In genomic region chr10:44372181-44372580, GRCh38 we compare ENCODE assay signal across 17 cellular contexts. TPM values are rescaled to one million over a fixed set of nuclear protein-coding genes. Genes with fewer than 3 reads are reported as not detected.
A peak's percentile ranks its signal among the peaks of the same experiment; 100 is the strongest.
DNase-seq lines count a peak whose midpoint lies in the region; ATAC-seq and TF ChIP-seq lines count a peak whose summit lies in the region.
"Had no signal": no experiment of that assay in that cellular context is flagged by ENCODE, and none has a peak within 500 bp of the region (broad histone marks: within the 10 kb centered on the region; RNA-seq: fewer than 3 reads in every experiment).

No MANE protein-coding gene starts in this region.

- no peak for TF ChIP-seq RAD21 in SK-N-SH (IDR thresholded peaks at IDR 0.05; ENCODE audit: low read length)

- TF ChIP-seq POLR2A in spleen (IDR thresholded peaks at IDR 0.05): no peak

- H3K79me2 ChIP-seq in GM23338 (replicated peaks; ENCODE audit: insufficient read depth): peaks cover 11% of the 10 kb centered on the region; the same call in 1 of the 2 replicates
- 0 out of 2 replicates have a peak, but pooled peaks cover under 1% of the 10 kb centered on the region for H3K79me2 ChIP-seq in SK-N-SH (ENCODE audit: insufficient read depth)

- H3K27me3 ChIP-seq in GM23338 (ENCODE audit: insufficient read depth) (no peaks in the 10 kb centered on the region), HUES48 (ENCODE audit: control insufficient read depth, insufficient read depth, low read length) (no peaks in the 10 kb centered on the region), spleen (replicated peaks in 1 of 7) (no peaks in the 10 kb centered on the region), SK-N-SH (ENCODE audit: insufficient read depth) (no peaks in the 10 kb centered on the region)
- H3K27me3 ChIP-seq: BLaER1 had no signal

- H3K9ac ChIP-seq in HUES48 (ENCODE audit: low read depth, low read length) (no peak overlapping the region), SK-N-SH (no peak overlapping the region)
- H3K9ac ChIP-seq: BLaER1 had no signal

- peak overlapping the region; percentile 34 for H3K4me2 ChIP-seq in GM23338
- no peak overlapping the region for H3K4me2 ChIP-seq in SK-N-SH
- H3K4me2 ChIP-seq: BLaER1 had no signal

- intact Hi-C loops in spleen (cut with DNase I; ENCODE audit: low total_unique reads): no loop called here

- H3K27me3 Mint-ChIP-seq in GM23338 (ENCODE audit: insufficient read depth, low read depth, poor library complexity) (peaks cover 23% of the 10 kb centered on the region), chondrocyte (ENCODE audit: low read depth) (no peaks in the 10 kb centered on the region)

- ATAC-seq in GM23338: no peak

- H3K4me3 Mint-ChIP-seq in GM23338 (no peak overlapping the region), chondrocyte (ENCODE audit: unreplicated experiment) (no peak overlapping the region)
- H3K4me3 Mint-ChIP-seq: CD14-positive monocyte; CD4-positive, alpha-beta memory T cell had no signal

- no peaks in the 10 kb centered on the region for H4K20me1 ChIP-seq in GM23338 (replicated peaks; ENCODE audit: insufficient read depth)
- no peaks in the 10 kb centered on the region for H4K20me1 ChIP-seq in SK-N-SH (ENCODE audit: insufficient read depth)
- H4K20me1 ChIP-seq: BLaER1 had no signal

- H3K4me1 ChIP-seq in GM23338 (ENCODE audit: insufficient read depth): peaks cover 44% of the 10 kb centered on the region
- H3K4me1 ChIP-seq in HUES48 (ENCODE audit: control insufficient read depth, insufficient read depth, low read length): peaks cover 30% of the 10 kb centered on the region
- H3K4me1 ChIP-seq in spleen: no peaks in the 10 kb centered on the region
- no peaks in the 10 kb centered on the region for H3K4me1 ChIP-seq in SK-N-SH (ENCODE audit: control insufficient read depth in 1 of 2, insufficient read depth in 2 of 2, low read depth in 1 of 2, low read length in 1 of 2)

- H3K27ac ChIP-seq in GM23338 (ENCODE audit: low read depth) (peak overlapping the region; percentile 96), HUES48 (ENCODE audit: low read depth, low read length) (peak overlapping the region; percentile 93), spleen (no peak overlapping the region), SK-N-SH (ENCODE audit: low read depth in 2 of 2, low read length in 1 of 2) (no peak overlapping the region)
- H3K27ac ChIP-seq: BLaER1 had no signal

- no peak overlapping the region for H3K4me3 ChIP-seq in GM23338
- no peak overlapping the region for H3K4me3 ChIP-seq in HUES48 (ENCODE audit: low read depth, low read length)
- no peak overlapping the region for H3K4me3 ChIP-seq in spleen
- H3K4me3 ChIP-seq in SK-N-SH (ENCODE audit: low read depth in 2 of 2, low read length in 1 of 2): no peak overlapping the region
- H3K4me3 ChIP-seq: BLaER1, HAP-1 had no signal

- 88 to 97% (median 90%) methylated on average over 5 of the region's 5 CpGs for WGBS in spleen, 5 donors
- WGBS in SK-N-SH (ENCODE audit: low lambda C conversion rate): 21% methylated on average over 5 of the region's 5 CpGs

- no peaks in the 10 kb centered on the region for H3K9me3 ChIP-seq in HUES48 (ENCODE audit: control insufficient read depth, insufficient read depth, low read length)
- no peaks in the 10 kb centered on the region for H3K9me3 ChIP-seq in spleen
- no peaks in the 10 kb centered on the region for H3K9me3 ChIP-seq in SK-N-SH
- H3K9me3 ChIP-seq: BLaER1, HAP-1 had no signal

- H3K4me1 Mint-ChIP-seq in GM23338 (peaks cover 64% of the 10 kb centered on the region), chondrocyte (ENCODE audit: low read depth) (peaks cover 6% of the 10 kb centered on the region)

- no peak for TF ChIP-seq EP300 in SK-N-SH (IDR thresholded peaks at IDR 0.05; ENCODE audit: borderline replicate concordance in 1 of 2, low read depth in 1 of 2, low read length in 1 of 2)

- POLR2A ChIA-PET in SK-N-SH (lab: Yijun Ruan, JAX): no interaction called here

- H3K9me2 ChIP-seq in GM23338 (ENCODE audit: insufficient read depth) (no peaks in the 10 kb centered on the region), SK-N-SH (no peaks in the 10 kb centered on the region)

- TF ChIP-seq CTCF in GM23338 (conservative IDR thresholded peaks at IDR 0.05; ENCODE audit: low read depth in 2 of 2) (no peak), chondrocyte (IDR thresholded peaks at IDR 0.05) (no peak), spleen (IDR thresholded peaks at IDR 0.05 in 8 of 11, conservative IDR thresholded peaks at IDR 0.05 in 3 of 11) (no peak), SK-N-SH (IDR thresholded peaks at IDR 0.05) (no peak)

- H3F3A ChIP-seq in GM23338 (replicated peaks; ENCODE audit: low read depth) (peaks cover 21% of the 10 kb centered on the region), SK-N-SH (replicated peaks; ENCODE audit: insufficient read depth) (no peaks in the 10 kb centered on the region)

- H3K36me3 Mint-ChIP-seq in GM23338 (ENCODE audit: low read depth): peaks cover 81% of the 10 kb centered on the region
- peaks cover 6% of the 10 kb centered on the region for H3K36me3 Mint-ChIP-seq in chondrocyte (ENCODE audit: low read depth)
- H3K36me3 Mint-ChIP-seq: CD14-positive monocyte; CD4-positive, alpha-beta memory T cell had no signal

- peaks cover 9% of the 10 kb centered on the region for H3K36me3 ChIP-seq in GM23338 (ENCODE audit: insufficient read depth)
- peaks cover 46% of the 10 kb centered on the region for H3K36me3 ChIP-seq in HUES48 (ENCODE audit: control insufficient read depth, insufficient read depth, low read length)
- peaks cover 0 to 63% (median 6%) of the 10 kb centered on the region in 6 donors for H3K36me3 ChIP-seq in spleen
- H3K36me3 ChIP-seq in SK-N-SH (replicated peaks in 1 of 2; ENCODE audit: control insufficient read depth in 1 of 2, insufficient read depth in 2 of 2, low read length in 1 of 2): peaks cover 0 to 6% of the 10 kb centered on the region in 2 experiments
- H3K36me3 ChIP-seq: BLaER1, HAP-1 had no signal

- no peaks in the 10 kb centered on the region; the same call in 2 of the 3 replicates for H3K9me3 Mint-ChIP-seq in GM23338
- no peaks in the 10 kb centered on the region for H3K9me3 Mint-ChIP-seq in chondrocyte (ENCODE audit: low read depth)
- H3K9me3 Mint-ChIP-seq: CD4-positive, alpha-beta memory T cell had no signal

- DNase-seq in GM23338 (ENCODE audit: low spot score): no peak
- peak; percentile 37 for DNase-seq in chondrocyte (ENCODE audit: low spot score)
- peak; percentile 68 for DNase-seq in spleen
- no peak for DNase-seq in NCI-H1105 treated with DMSO at 0.1 percent for 48 hours (lab: John Stamatoyannopoulos, UW)
- DNase-seq in SK-N-SH: no peak
- no peak for DNase-seq in SW480 (ENCODE audit: low spot score)
- DNase-seq: 8988T; CD4-positive, alpha-beta memory T cell; DMS153; DMS79; GDM1; GOT3 had no signal

- CTCF ChIA-PET in SK-N-SH (lab: Yijun Ruan, JAX): interaction anchor here (1.2 kb wide), 1 partner anchor 14 kb away, joined by 3 read pairs; no protein-coding TSS in a partner anchor

- H3K27ac Mint-ChIP-seq in GM23338 (0 out of 2 replicates have a peak overlapping the region, but pooled peaks have one; percentile 30), chondrocyte (ENCODE audit: unreplicated experiment) (no peak overlapping the region)
- H3K27ac Mint-ChIP-seq: CD14-positive monocyte; CD4-positive, alpha-beta memory T cell had no signal

- H2AFZ ChIP-seq in GM23338: no peak overlapping the region
- H2AFZ ChIP-seq in SK-N-SH (ENCODE audit: low read depth): no peak overlapping the region

TF ChIP-seq in GM23338, 12 proteins besides CTCF, POLR2A, EP300 and RAD21 (continues in another document):
- no peak for TF ChIP-seq NANOG (IDR thresholded peaks at IDR 0.05; ENCODE audit: borderline replicate concordance)

TF ChIP-seq in SK-N-SH, 30 proteins besides CTCF, POLR2A, EP300 and RAD21:
- TF ChIP-seq, protein P1, sequence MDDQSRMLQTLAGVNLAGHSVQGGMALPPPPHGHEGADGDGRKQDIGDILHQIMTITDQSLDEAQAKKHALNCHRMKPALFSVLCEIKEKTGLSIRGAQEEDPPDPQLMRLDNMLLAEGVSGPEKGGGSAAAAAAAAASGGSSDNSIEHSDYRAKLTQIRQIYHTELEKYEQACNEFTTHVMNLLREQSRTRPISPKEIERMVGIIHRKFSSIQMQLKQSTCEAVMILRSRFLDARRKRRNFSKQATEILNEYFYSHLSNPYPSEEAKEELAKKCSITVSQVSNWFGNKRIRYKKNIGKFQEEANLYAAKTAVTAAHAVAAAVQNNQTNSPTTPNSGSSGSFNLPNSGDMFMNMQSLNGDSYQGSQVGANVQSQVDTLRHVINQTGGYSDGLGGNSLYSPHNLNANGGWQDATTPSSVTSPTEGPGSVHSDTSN (IDR thresholded peaks at IDR 0.05): no peak
- no peak for TF ChIP-seq FOXJ3 (CRISPR knock-in tag; IDR thresholded peaks at IDR 0.05)
TF ChIP-seq in SK-N-SH: peak in this region for 0.

RNA-seq across cellular contexts. Expression of gene CXCL12, which starts 12.7 kb away (rescaled TPM):
- total RNA-seq in GM23338 (2014; rRNA removed; shearing (Covaris generic)): 47.3 and 53.8 TPM in 2 replicates
- polyA plus RNA-seq in GM23338 (2016; fragmentation: Nextera tagmentation; extraction: Ambion mirVana) (58.5 and 63.7 TPM in 2 replicates), spleen (10 to 100 TPM; 22.7 to 64.5 (median 44.7) TPM), SK-N-SH (2012; rRNA removed) (4.1 and 4.7 TPM in 2 replicates)
- total RNA-seq in chondrocyte (22.7 to 69.4 TPM (median 65.5 TPM) in 3 replicates), spleen (100 to 1,000 TPM; 262 to 549 (median 387) TPM)
- 4.4 and 5.7 TPM in 2 replicates for polyA plus RNA-seq in SK-N-SH (2012; cell fraction: cytosol; rRNA removed)
- 3.6 and 4.6 TPM in 2 replicates for polyA plus RNA-seq in SK-N-SH (2012; cell fraction: nucleus; rRNA removed)
- total RNA-seq: CD4-positive, alpha-beta memory T cell; HT-29 had no signal
- polyA plus RNA-seq: CD14-positive monocyte; CD4-positive, alpha-beta memory T cell had no signal

Comparison
In these comparisons a context has a peak if more than half of its experiments do, and no peak if none do; other contexts are left out.
1. DNase-seq: peak in chondrocyte (single experiment) and spleen (single experiment); none in GM23338 (single experiment), NCI-H1105 treated with DMSO at 0.1 percent for 48 hours (single experiment), SK-N-SH (single experiment) and SW480 (single experiment).
2. H3K27ac ChIP-seq: peak in GM23338 (single experiment) and HUES48 (single experiment); none in spleen (0 of 8) and SK-N-SH (0 of 2).